8 cellular contexts compared by ENCODE assay signal in genomic region chr15:64443747-64444621, GRCh38. TPM values are rescaled to one million over a fixed set of nuclear protein-coding genes. Genes with fewer than 3 reads are reported as not detected.
A peak's percentile ranks its signal among the peaks of the same experiment; 100 is the strongest.
DNase-seq lines count a peak whose midpoint lies in the region; ATAC-seq, FAIRE-seq and TF ChIP-seq lines count a peak whose summit lies in the region.

No MANE protein-coding gene starts in this region.

- peak; percentile 95 for DNase-seq in ELR (ENCODE audit: low read depth)
- peak; percentile 74 for DNase-seq in RCC 7860 (ENCODE audit: low spot score)
- no peak for DNase-seq in esophagus muscularis mucosa (ENCODE audit: extremely low spot score)
- DNase-seq in stimulated activated naive B cell treated with anti-CD40 and anti-IgM and Interleukin-4, amounts not matched to agents 10 μg/mL and 1 μg/mL and 100 μg/mL, for 72 hours = no peak
- no peak for DNase-seq in ureter (ENCODE audit: low spot score)
- no peak for DNase-seq in posterior vena cava (ENCODE audit: low spot score)

- H3K9me3 Mint-ChIP-seq in stimulated activated naive B cell treated with anti-CD40 and anti-IgM and Interleukin-4, amounts not matched to agents 10 μg/mL and 1 μg/mL and 100 μg/mL, for 72 hours = no peaks in the 10 kb centered on the region

- no peak for TF ChIP-seq POLR2A in esophagus muscularis mucosa (IDR thresholded peaks at IDR 0.05; ENCODE audit: low read depth)

- WGBS in esophagus muscularis mucosa = 50% methylated on average over 3 of the region's 3 CpGs

- H3K27me3 Mint-ChIP-seq in stimulated activated naive B cell treated with anti-CD40 and anti-IgM and Interleukin-4, amounts not matched to agents 10 μg/mL and 1 μg/mL and 100 μg/mL, for 72 hours = no peaks in the 10 kb centered on the region

- peaks cover 3 to 22% (median 21%) of the 10 kb centered on the region in 4 donors for H3K4me1 ChIP-seq in esophagus muscularis mucosa

- FAIRE-seq in RCC 7860 (lab: Jason Lieb, UNC) = peak; percentile 88

- H3K27me3 ChIP-seq in esophagus muscularis mucosa = no peaks in the 10 kb centered on the region

- peaks cover 4 to 38% (median 29%) of the 10 kb centered on the region in 4 donors for H3K36me3 ChIP-seq in esophagus muscularis mucosa

- no peak for TF ChIP-seq EP300 in esophagus muscularis mucosa (IDR thresholded peaks at IDR 0.05)

- TF ChIP-seq CTCF in esophagus muscularis mucosa (IDR thresholded peaks at IDR 0.05) = no peak

- H3K27ac ChIP-seq in esophagus muscularis mucosa (replicated peaks in 1 of 4) = peak overlapping the region; percentile 28 to 54 (median 48)

- no peaks in the 10 kb centered on the region for H3K9me3 ChIP-seq in esophagus muscularis mucosa

- ATAC-seq in GM21717 (IDR thresholded peaks at IDR 0.05; ENCODE audit: unreplicated experiment) = peak; percentile 43
- ATAC-seq in stimulated activated naive B cell treated with anti-CD40 and anti-IgM and Interleukin-4, amounts not matched to agents 10 μg/mL and 1 μg/mL and 100 μg/mL, for 72 hours (replicated peaks) = peak; percentile 86 to 90
- ATAC-seq in HG02870 (IDR thresholded peaks at IDR 0.05; ENCODE audit: unreplicated experiment) = no peak

- H3K4me3 ChIP-seq in esophagus muscularis mucosa = no peak overlapping the region

- peak overlapping the region; percentile 89 for H3K27ac Mint-ChIP-seq in stimulated activated naive B cell treated with anti-CD40 and anti-IgM and Interleukin-4, amounts not matched to agents 10 μg/mL and 1 μg/mL and 100 μg/mL, for 72 hours

- intact Hi-C loops in esophagus muscularis mucosa (cut with DNase I) (no loop called here), posterior vena cava (cut with DNase I) (no loop called here)

- peaks cover 21 to 57% of the 10 kb centered on the region in 2 donors for H3K4me1 Mint-ChIP-seq in stimulated activated naive B cell treated with anti-CD40 and anti-IgM and Interleukin-4, amounts not matched to agents 10 μg/mL and 1 μg/mL and 100 μg/mL, for 72 hours

- H3K4me3 Mint-ChIP-seq in stimulated activated naive B cell treated with anti-CD40 and anti-IgM and Interleukin-4, amounts not matched to agents 10 μg/mL and 1 μg/mL and 100 μg/mL, for 72 hours = peak overlapping the region; percentile 46 to 59

- H3K36me3 Mint-ChIP-seq in stimulated activated naive B cell treated with anti-CD40 and anti-IgM and Interleukin-4, amounts not matched to agents 10 μg/mL and 1 μg/mL and 100 μg/mL, for 72 hours = peaks cover 24 to 29% of the 10 kb centered on the region in 2 donors

RNA-seq across cellular contexts. Expression of gene ZNF609, which starts 16.4 kb away (rescaled TPM):
- total RNA-seq in esophagus muscularis mucosa (10 to 100 TPM; 38.3 to 53.7 (median 45.3) TPM), ureter (55.1 TPM), posterior vena cava (10 to 100 TPM; 28.1 to 32.8 TPM)

RNA-seq across cellular contexts. Expression of gene TRIP4, which starts 56.3 kb away (rescaled TPM):
- total RNA-seq in esophagus muscularis mucosa (10 to 100 TPM in 3 of 4 donors, 1 to 10 TPM in 1; 9.9 to 13.2 (median 11.8) TPM), ureter (31.7 TPM), posterior vena cava (10 to 100 TPM; 20.7 to 26.2 TPM)

Comparison
In these comparisons a context has a peak if more than half of its experiments do, and no peak if none do; other contexts are left out.
1. DNase-seq: peak in ELR (single experiment) and RCC 7860 (single experiment); none in esophagus muscularis mucosa (single experiment), stimulated activated naive B cell treated with anti-CD40 and anti-IgM and Interleukin-4, amounts not matched to agents 10 μg/mL and 1 μg/mL and 100 μg/mL, for 72 hours (single experiment), ureter (single experiment) and posterior vena cava (single experiment).